Comparison of ENCODE assay signal across 1 cellular context in genomic region chr5:64384761-64385160, GRCh38.
TF ChIP-seq lines count a peak whose summit lies in the region.

No MANE protein-coding gene starts in this region.

TF ChIP-seq in GM23338, 12 proteins besides CTCF, POLR2A, EP300 and RAD21 (continued from another document):
- TF ChIP-seq ETS1 (IDR thresholded peaks at IDR 0.05) (no peak), STAT1 (IDR thresholded peaks at IDR 0.05; ENCODE audit: unreplicated experiment) (no peak)
